Comparison of ENCODE assay signal across 24 cellular contexts in genomic region chr4:15562623-15563022, GRCh38.
"Had no signal": no experiment of that assay in that cellular context is flagged by ENCODE, and none has a peak within 500 bp of the region (broad histone marks: within the 10 kb centered on the region; RNA-seq: fewer than 3 reads in every experiment).

No MANE protein-coding gene starts in this region.

- H3K36me3 ChIP-seq: gastrocnemius medialis, ovary had no signal

- ATAC-seq: activated CD8-positive, alpha-beta memory T cell treated with anti-CD3 and anti-CD28 coated beads, Interleukin-2, amount 10 ng/mL, durations not matched to agents 7 days and 5 days; activated CD8-positive, alpha-beta T cell treated with anti-CD3 and anti-CD28 coated beads, Interleukin-2, amount 10 ng/mL, durations not matched to agents 7 days and 5 days; activated naive CD8-positive, alpha-beta T cell treated with anti-CD3 and anti-CD28 coated beads, Interleukin-2, amount 50 U/mL, for 24 hours; gastrocnemius medialis; mucosa of descending colon; right lobe of liver; stimulated activated effector memory CD8-positive, alpha-beta T cell treated with anti-CD3 and anti-CD28 coated beads, Interleukin-12 subunit alpha, Interleukin-12 subunit beta, amount 100 ng/mL, for 72 hours had no signal

- H3K9me3 ChIP-seq: gastrocnemius medialis, left ventricle myocardium inferior, mucosa of descending colon, ovary, right lobe of liver, tibial artery had no signal

- H3K27me3 ChIP-seq: gastrocnemius medialis, ovary, right lobe of liver, tibial artery had no signal

- H3K36me3 Mint-ChIP-seq: activated CD8-positive, alpha-beta memory T cell treated with anti-CD3 and anti-CD28 coated beads, Interleukin-2, amount 10 ng/mL, durations not matched to agents 7 days and 5 days had no signal

- H3K4me3 Mint-ChIP-seq: activated B cell treated with CpG ODN at 0.5 μM for 24 hours; activated CD8-positive, alpha-beta memory T cell treated with anti-CD3 and anti-CD28 coated beads, Interleukin-2, amount 10 ng/mL, durations not matched to agents 7 days and 5 days; activated CD8-positive, alpha-beta T cell treated with anti-CD3 and anti-CD28 coated beads, Interleukin-2, amount 10 ng/mL, durations not matched to agents 7 days and 5 days; activated naive CD4-positive, alpha-beta T cell treated with anti-CD3 and anti-CD28 coated beads, Interleukin-2, amount 50 U/mL, for 24 hours; activated naive CD8-positive, alpha-beta T cell treated with anti-CD3 and anti-CD28 coated beads, Interleukin-2, amount 50 U/mL, for 24 hours; nephron progenitor cell; stimulated activated effector memory CD8-positive, alpha-beta T cell treated with anti-CD3 and anti-CD28 coated beads, Interleukin-12 subunit alpha, Interleukin-12 subunit beta, amount 100 ng/mL, for 72 hours; stimulated activated naive CD8-positive, alpha-beta T cell treated with anti-CD3 and anti-CD28 coated beads, Interleukin-15, Interleukin-2, amounts not matched to agents 100 ng/mL and 50 ng/mL, for 24 hours had no signal

- H3K4me1 ChIP-seq: gastrocnemius medialis, left ventricle myocardium inferior had no signal

- H3K4me1 Mint-ChIP-seq: activated CD8-positive, alpha-beta memory T cell treated with anti-CD3 and anti-CD28 coated beads, Interleukin-2, amount 10 ng/mL, durations not matched to agents 7 days and 5 days; activated naive CD4-positive, alpha-beta T cell treated with anti-CD3 and anti-CD28 coated beads, Interleukin-2, amount 50 U/mL, for 24 hours; nephron progenitor cell; stimulated activated effector memory CD8-positive, alpha-beta T cell treated with anti-CD3 and anti-CD28 coated beads, Interleukin-12 subunit alpha, Interleukin-12 subunit beta, amount 100 ng/mL, for 72 hours had no signal

- H3K27ac ChIP-seq: gastrocnemius medialis, left ventricle myocardium inferior, ovary, right lobe of liver, tibial artery had no signal

- H3K4me3 ChIP-seq: gastrocnemius medialis, left ventricle myocardium inferior, lung, mucosa of descending colon, ovary, right lobe of liver, tibial artery had no signal

- H3K27ac Mint-ChIP-seq: activated B cell treated with CpG ODN at 0.5 μM for 24 hours; activated CD8-positive, alpha-beta memory T cell treated with anti-CD3 and anti-CD28 coated beads, Interleukin-2, amount 10 ng/mL, durations not matched to agents 7 days and 5 days; activated CD8-positive, alpha-beta T cell treated with anti-CD3 and anti-CD28 coated beads, Interleukin-2, amount 10 ng/mL, durations not matched to agents 7 days and 5 days; activated naive CD4-positive, alpha-beta T cell treated with anti-CD3 and anti-CD28 coated beads, Interleukin-2, amount 50 U/mL, for 24 hours; activated naive CD8-positive, alpha-beta T cell treated with anti-CD3 and anti-CD28 coated beads, Interleukin-2, amount 50 U/mL, for 24 hours; activated T-helper 2 cell treated with anti-CD3 and anti-CD28 coated beads, Interferon-gamma antibody, Interleukin-2, Interleukin-4, amounts not matched to agents 10 μg/mL and 5 μg/mL and 100 μg/mL, durations not matched to agents 14 hours and 24 hours and 36 hours; nephron progenitor cell; progenitor cell of endocrine pancreas; stimulated activated effector memory CD8-positive, alpha-beta T cell treated with anti-CD3 and anti-CD28 coated beads, Interleukin-12 subunit alpha, Interleukin-12 subunit beta, amount 100 ng/mL, for 72 hours; stimulated activated naive CD8-positive, alpha-beta T cell treated with anti-CD3 and anti-CD28 coated beads, Interleukin-15, Interleukin-2, amounts not matched to agents 100 ng/mL and 50 ng/mL, for 24 hours had no signal

- DNase-seq: activated B cell treated with CpG ODN at 0.5 μM for 24 hours; activated CD8-positive, alpha-beta memory T cell treated with anti-CD3 and anti-CD28 coated beads, Interleukin-2, amount 10 ng/mL, durations not matched to agents 7 days and 5 days; activated CD8-positive, alpha-beta T cell treated with anti-CD3 and anti-CD28 coated beads, Interleukin-2, amount 10 ng/mL, durations not matched to agents 7 days and 5 days; activated naive CD8-positive, alpha-beta T cell treated with anti-CD3 and anti-CD28 coated beads, Interleukin-2, amount 50 U/mL, for 24 hours; activated T-cell treated with anti-CD3 and anti-CD28 coated beads, Interleukin-2, amount 50 U/mL, for 48 hours; cerebellar nuclear complex; cortex of kidney; gastrocnemius medialis; glutamatergic neuron; left ventricle myocardium inferior; mucosa of descending colon; nephron progenitor cell; ovary; right lobe of liver; stimulated activated CD4-positive, alpha-beta T cell treated with anti-CD3 and anti-CD28 coated beads, Interleukin-12 subunit alpha, Interleukin-12 subunit beta, amount 100 ng/mL, for 4 hours; stimulated activated CD4-positive, alpha-beta T cell treated with anti-CD3 and anti-CD28 coated beads, Interleukin-4, amount 100 ng/mL, for 1 hour; T-helper 2 cell; tibial artery had no signal

- H3K27me3 Mint-ChIP-seq: activated B cell treated with CpG ODN at 0.5 μM for 24 hours; activated CD8-positive, alpha-beta memory T cell treated with anti-CD3 and anti-CD28 coated beads, Interleukin-2, amount 10 ng/mL, durations not matched to agents 7 days and 5 days; activated naive CD4-positive, alpha-beta T cell treated with anti-CD3 and anti-CD28 coated beads, Interleukin-2, amount 50 U/mL, for 24 hours; activated naive CD8-positive, alpha-beta T cell treated with anti-CD3 and anti-CD28 coated beads, Interleukin-2, amount 50 U/mL, for 24 hours; progenitor cell of endocrine pancreas; stimulated activated naive CD8-positive, alpha-beta T cell treated with anti-CD3 and anti-CD28 coated beads, Interleukin-15, Interleukin-2, amounts not matched to agents 100 ng/mL and 50 ng/mL, for 24 hours had no signal
